ENCODE assay signal across 10 cellular contexts in genomic region chr10:119250641-119251314, GRCh38. TPM values are rescaled to one million over a fixed set of nuclear protein-coding genes. Genes with fewer than 3 reads are reported as not detected.
DNase-seq lines count a peak whose midpoint lies in the region; ATAC-seq, FAIRE-seq and TF ChIP-seq lines count a peak whose summit lies in the region.
"Had no signal": no experiment of that assay in that cellular context is flagged by ENCODE, and none has a peak within 500 bp of the region (broad histone marks: within the 10 kb centered on the region; RNA-seq: fewer than 3 reads in every experiment).

No MANE protein-coding gene starts in this region.

- H3K27ac ChIP-seq in A549 (peak overlapping the region; percentile 13 to 93; a peak in 5 of 6 replicates), lower lobe of right lung (peak overlapping the region; percentile 76)
- H3K27ac ChIP-seq: HL-60 had no signal

- no TSS peak for BruUV-seq in MCF 10A (replicated peaks; lab: Mats Ljungman, UMichigan)

- H3K4me2 ChIP-seq in A549 = peak overlapping the region; percentile 55

- H3K27ac Mint-ChIP-seq in MCF 10A (ENCODE audit: low read depth, unreplicated experiment) = no peak overlapping the region

- H3K4me3 Mint-ChIP-seq in MCF 10A (ENCODE audit: unreplicated experiment) = no peak overlapping the region

- TF ChIP-seq EP300 in A549 (IDR thresholded peaks at IDR 0.05) = no peak

- peaks cover 25% of the 10 kb centered on the region for H3K4me1 Mint-ChIP-seq in MCF 10A (ENCODE audit: insufficient read depth, unreplicated experiment)

- 34% methylated on average over 10 of the region's 10 CpGs for WGBS in A549 (ENCODE audit: missing lambda C conversion rate)

- no peaks in the 10 kb centered on the region for H3K27me3 ChIP-seq in lower lobe of right lung (ENCODE audit: low read depth)

- no peaks in the 10 kb centered on the region for H3K27me3 Mint-ChIP-seq in MCF 10A (ENCODE audit: insufficient read depth, unreplicated experiment)

- TF ChIP-seq RAD21 in A549 (conservative IDR thresholded peaks at IDR 0.05 in 1 of 2, IDR thresholded peaks at IDR 0.05 in 1 of 2) = no peak

- DNase-seq in A549 (ENCODE audit: low read depth in 1 of 2, low spot score in 1 of 2) (peak in 1 of 2 experiments; percentile 66), MCF 10A (ENCODE audit: unreplicated experiment) (peak; percentile 52), lower lobe of right lung (no peak), D721Med (ENCODE audit: insufficient read length, low spot score) (no peak), DMS79 (lab: John Stamatoyannopoulos, UW) (no peak), NCI-H146 (lab: John Stamatoyannopoulos, UW) (no peak)
- DNase-seq: T-helper 9 cell had no signal

- TF ChIP-seq CTCF in A549 (IDR thresholded peaks at IDR 0.05) (no peak), MCF 10A (IDR thresholded peaks at IDR 0.05; ENCODE audit: unreplicated experiment) (no peak), lower lobe of right lung (IDR thresholded peaks at IDR 0.05) (no peak), D721Med (IDR thresholded peaks at IDR 0.05; ENCODE audit: insufficient read depth, missing control alignments) (no peak)

- POLR2A ChIA-PET in A549 (lab: Yijun Ruan, JAX) = no interaction called here
- POLR2A ChIA-PET in MCF 10A (lab: Yijun Ruan, JAX) = interaction anchor here (0.6 to 1.0 kb wide), 3 partner anchors 16 to 1317 kb away, joined by 3 read pairs; no protein-coding TSS in a partner anchor

- H3K9me3 Mint-ChIP-seq in MCF 10A (ENCODE audit: unreplicated experiment) = no peaks in the 10 kb centered on the region

- no peaks in the 10 kb centered on the region for H3K36me3 ChIP-seq in lower lobe of right lung

- FAIRE-seq in A549 (lab: Jason Lieb, UNC) (peak; percentile 7), D721Med (lab: Jason Lieb, UNC) (no peak)

- peak; percentile 51 to 57; a peak in 5 of 6 replicates for ATAC-seq in A549
- ATAC-seq in HG02610 (IDR thresholded peaks at IDR 0.05; ENCODE audit: unreplicated experiment) = peak; percentile 70
- ATAC-seq in lower lobe of right lung = no peak
- no peak for ATAC-seq in HG03135 (IDR thresholded peaks at IDR 0.05; ENCODE audit: unreplicated experiment)

- CTCF ChIA-PET in A549 (lab: Yijun Ruan, JAX) = interaction anchor here (0.5 to 20.8 kb wide), 7 partner anchors 15 to 194 kb away, joined by 3 to 186 read pairs (median 4); partner anchors contain the start of gene GRK5
- CTCF ChIA-PET in MCF 10A (lab: Yijun Ruan, JAX) = interaction anchor here (0.5 to 0.7 kb wide), 3 partner anchors 36 to 379 kb away, joined by 3 to 4 read pairs (median 3); no protein-coding TSS in a partner anchor

- H3K36me3 Mint-ChIP-seq in MCF 10A (ENCODE audit: insufficient read depth, unreplicated experiment) = peaks cover 6% of the 10 kb centered on the region

- TF ChIP-seq POLR2A in A549 (IDR thresholded peaks at IDR 0.05; ENCODE audit: low read length) = no peak

- H3K4me3 ChIP-seq in A549 = no peak overlapping the region
- H3K4me3 ChIP-seq in lower lobe of right lung = no peak overlapping the region

- intact Hi-C loops in MCF 10A (cut with micrococcal nuclease) = loop anchor here (5.0 kb wide), 1 partner anchor 43 kb away; the partner anchor contains the start of gene GRK5
- intact Hi-C loops in lower lobe of right lung (cut with DNase I) = loop anchor here (10.0 kb wide), 1 partner anchor 46 kb away; the partner anchor contains the start of gene GRK5

- H3K9me3 ChIP-seq in A549 (no peaks in the 10 kb centered on the region), lower lobe of right lung (no peaks in the 10 kb centered on the region)

- H3K4me1 ChIP-seq in A549 (peaks cover 73% of the 10 kb centered on the region), lower lobe of right lung (peaks cover 78% of the 10 kb centered on the region)

TF ChIP-seq in A549, 52 proteins besides CTCF, POLR2A, EP300 and RAD21:
- TF ChIP-seq MAX (IDR thresholded peaks at IDR 0.05) (peak; percentile 20; the same call in 1 of the 2 replicates), MAFK (IDR thresholded peaks at IDR 0.05; ENCODE audit: partially characterized antibody) (peak; percentile 88), FOSL2 (IDR thresholded peaks at IDR 0.05) (no peak), FOSL2 (CRISPR knock-in tag; IDR thresholded peaks at IDR 0.05) (peak; percentile 55), FOSB (CRISPR knock-in tag; IDR thresholded peaks at IDR 0.05) (no peak)

RNA-seq across cellular contexts. Expression of gene GRK5, which starts 43.4 kb away (rescaled TPM):
- polyA plus RNA-seq in A549 (2011; rRNA removed) (5.0 and 5.4 TPM in 2 replicates), A549 (2017; fragmentation: RNase III; extraction: RNeasy Plus Mini Kit Qiagen cat#74134 plus additional on column Dnase treatment) (7.7 to 7.9 TPM (median 7.8 TPM) in 3 replicates)
- 5.7 and 6.3 TPM in 2 replicates for polyA plus RNA-seq in A549 (2012; cell fraction: cytosol; rRNA removed)
- 4.3 and 6.0 TPM in 2 replicates for polyA plus RNA-seq in A549 (2012; cell fraction: nucleus; rRNA removed)
- 3.8 and 5.5 TPM in 2 replicates for polyA minus RNA-seq in A549 (2011; rRNA and poly(A)+ RNA removed)
- total RNA-seq in MCF 10A (2022) (0.82 and 1.2 TPM in 2 replicates), lower lobe of right lung (68.7 TPM)

Comparison
In these comparisons a context has a peak if more than half of its experiments do, and no peak if none do; other contexts are left out.
1. ATAC-seq: peak in A549 (2 of 2) and HG02610 (single experiment); none in lower lobe of right lung (0 of 2) and HG03135 (single experiment).
2. RNA of gene GRK5, which starts 43.4 kb away (total RNA-seq): 68.7 TPM in lower lobe of right lung (single experiment); 0.82 to 1.2 TPM in MCF 10A; every median in the first group is over 10 times any median in the second.